8 cellular contexts compared by ENCODE assay signal in genomic region chrX:69615779-69616519, GRCh38. TPM values are rescaled to one million over a fixed set of nuclear protein-coding genes. Genes with fewer than 3 reads are reported as not detected.
DNase-seq lines count a peak whose midpoint lies in the region; ATAC-seq and TF ChIP-seq lines count a peak whose summit lies in the region.

EDA (plus strand) TSS chrX:69616113.

- no peaks in the 10 kb centered on the region for H3K4me1 ChIP-seq in endodermal cell (ENCODE audit: control insufficient read depth, insufficient read depth, low read length)

- H3K27me3 Mint-ChIP-seq in endodermal cell (ENCODE audit: insufficient read depth): peaks cover 3% of the 10 kb centered on the region

- H3K27ac Mint-ChIP-seq in endodermal cell: no peak within 1 kb of the TSS

- WGBS in endodermal cell (ENCODE audit: insufficient coverage in 1 of 2, insufficient read length in 1 of 2), 2 experiments: 0% methylated on average over 62 of the region's 62 CpGs; no CpG with 5 or more reads in 1 of the 2 experiments

- peak; percentile 88 for ATAC-seq in HG02678 (IDR thresholded peaks at IDR 0.05; ENCODE audit: unreplicated experiment)
- ATAC-seq in GM19328 (IDR thresholded peaks at IDR 0.05; ENCODE audit: unreplicated experiment): no peak

- peaks cover 4% of the 10 kb centered on the region for H3K4me1 Mint-ChIP-seq in endodermal cell

- peaks cover 36% of the 10 kb centered on the region for H3K9me3 Mint-ChIP-seq in endodermal cell

- H3K27ac ChIP-seq in endodermal cell (ENCODE audit: low read depth, low read length): peak within 1 kb of the TSS; percentile 32

- H3K9me3 ChIP-seq in endodermal cell (ENCODE audit: control insufficient read depth, low read length): no peaks in the 10 kb centered on the region

- H3K27me3 ChIP-seq in endodermal cell (ENCODE audit: control insufficient read depth, insufficient read depth, low read length, poor library complexity, severe bottlenecking): no peaks in the 10 kb centered on the region

- no peak for TF ChIP-seq CTCF in endodermal cell (conservative IDR thresholded peaks at IDR 0.05)

- H3K9ac ChIP-seq in endodermal cell (ENCODE audit: extremely low read depth, low read length, poor library complexity, severe bottlenecking): peak within 1 kb of the TSS; percentile 60

- H3K4me3 ChIP-seq in endodermal cell (ENCODE audit: low read length): peak within 1 kb of the TSS; percentile 96

- H3K4me3 Mint-ChIP-seq in endodermal cell: peak within 1 kb of the TSS; percentile 79

- peaks cover 20% of the 10 kb centered on the region for H3K36me3 ChIP-seq in endodermal cell (ENCODE audit: control insufficient read depth, insufficient read depth, low read length)

- H3K36me3 Mint-ChIP-seq in endodermal cell (ENCODE audit: low read depth): no peaks in the 10 kb centered on the region

- DNase-seq in EH (ENCODE audit: low read depth): peak; percentile 72
- peak; percentile 55 to 87 for DNase-seq in NCI-H526 (lab: John Stamatoyannopoulos, UW)
- peak; percentile 50 for DNase-seq in activated CD8-positive, alpha-beta memory T cell treated with anti-CD3 and anti-CD28 coated beads, Interleukin-2, amount 50 U/mL, for 4 hours
- DNase-seq in endodermal cell: peak; percentile 94
- peak; percentile 88 for DNase-seq in medulla oblongata (ENCODE audit: extremely low spot score)
- DNase-seq in stimulated activated CD4-positive, alpha-beta T cell treated with anti-CD3 and anti-CD28 coated beads, Interleukin-4, amount 100 ng/mL, for 4 hours: peak; percentile 65 to 69

RNA-seq across cellular contexts. Expression of gene EDA, which starts in this region (rescaled TPM):
- total RNA-seq in endodermal cell: 10 to 100 TPM; 59.0 to 70.6 TPM
- 12.3 TPM for polyA plus RNA-seq in endodermal cell (2013, experiment 1 of 2)
- 15.9 TPM for polyA plus RNA-seq in endodermal cell (2013, experiment 2 of 2)
